ENCODE assay signal across 18 cellular contexts in the genomic region with DNA sequence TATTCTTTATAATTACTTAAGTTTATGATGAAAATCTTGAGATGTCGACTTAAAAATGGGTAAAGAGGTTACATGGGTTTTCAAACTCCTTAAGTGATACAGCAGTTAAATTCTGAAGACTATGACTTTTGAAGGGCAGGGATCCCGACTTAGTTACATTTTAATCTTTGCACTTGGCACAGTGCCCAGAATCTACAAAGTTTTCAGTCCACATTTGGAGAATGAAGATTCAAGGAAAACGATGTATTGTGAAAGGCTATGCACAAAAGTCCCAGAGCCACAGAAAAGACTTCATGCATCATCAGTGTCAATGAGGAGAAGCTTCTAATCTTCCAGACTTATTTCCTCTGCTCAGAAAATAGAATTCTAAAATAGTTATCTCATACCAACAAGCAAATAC. TPM values are rescaled to one million over a fixed set of nuclear protein-coding genes. Genes with fewer than 3 reads are reported as not detected.
DNase-seq lines count a peak whose midpoint lies in the region; ATAC-seq, FAIRE-seq and TF ChIP-seq lines count a peak whose summit lies in the region.
"Had no signal": no experiment of that assay in that cellular context is flagged by ENCODE, and none has a peak within 500 bp of the region (broad histone marks: within the 10 kb centered on the region; RNA-seq: fewer than 3 reads in every experiment).

No MANE protein-coding gene starts in this region.

- no peaks in the 10 kb centered on the region for H3K9me3 Mint-ChIP-seq in astrocyte (ENCODE audit: unreplicated experiment)
- H3K9me3 Mint-ChIP-seq: CD4-positive, alpha-beta memory T cell; HFFc6 had no signal

- no peak for DNase-seq in GM19239 (ENCODE audit: insufficient read length, low spot score)
- DNase-seq in astrocyte (ENCODE audit: low read depth), result no peak
- DNase-seq in foreskin fibroblast, result peak; percentile 3 to 4
- DNase-seq in myocyte (ENCODE audit: low read depth), result peak; percentile 7
- no peak for DNase-seq in GDM1 (lab: John Stamatoyannopoulos, UW)
- DNase-seq: BE2C; CD4-positive, alpha-beta memory T cell; HFFc6; NCI-H146; NCI-H2081 treated with DMSO at 0.1 percent for 48 hours; NCI-H446; NCI-H774; SHP77 had no signal

- no peaks in the 10 kb centered on the region for H3K79me2 ChIP-seq in astrocyte (ENCODE audit: insufficient read depth, low read length)

- no peaks in the 10 kb centered on the region for H4K20me1 ChIP-seq in astrocyte (ENCODE audit: insufficient read depth, low read length)

- no peak overlapping the region for H3K27ac Mint-ChIP-seq in astrocyte (ENCODE audit: unreplicated experiment)
- H3K27ac Mint-ChIP-seq: CD4-positive, alpha-beta memory T cell; HFFc6 had no signal

- no peaks in the 10 kb centered on the region for H3K4me1 ChIP-seq in astrocyte (ENCODE audit: insufficient read depth, low read length)
- H3K4me1 ChIP-seq: BE2C had no signal

- no peak for ATAC-seq in HG03520 (IDR thresholded peaks at IDR 0.05; ENCODE audit: unreplicated experiment)
- no peak for ATAC-seq in SK-N-SH treated with all-trans-retinoic acid at 6 μM for 48 hours
- ATAC-seq in HG02938 (IDR thresholded peaks at IDR 0.05; ENCODE audit: unreplicated experiment), result no peak
- ATAC-seq: Panc1 had no signal

- TF ChIP-seq CTCF in astrocyte (IDR thresholded peaks at IDR 0.05; ENCODE audit: insufficient read depth, low read depth, low read length) (no peak), foreskin fibroblast (IDR thresholded peaks at IDR 0.05; ENCODE audit: low read depth, low read length) (no peak)

- no peak overlapping the region for H3K4me3 Mint-ChIP-seq in astrocyte (ENCODE audit: unreplicated experiment)
- H3K4me3 Mint-ChIP-seq: CD4-positive, alpha-beta memory T cell; HFFc6 had no signal

- no peak overlapping the region for H3K4me2 ChIP-seq in astrocyte (ENCODE audit: low read length)

- H3K27me3 ChIP-seq in astrocyte (ENCODE audit: insufficient read depth, low read length), result no peaks in the 10 kb centered on the region
- H3K27me3 ChIP-seq: BE2C had no signal

- H3K4me3 ChIP-seq in astrocyte (ENCODE audit: insufficient read depth, low read depth, low read length), result no peak overlapping the region
- no peak overlapping the region for H3K4me3 ChIP-seq in foreskin fibroblast (ENCODE audit: low read depth in 1 of 2, low read length in 2 of 2)

- peak; percentile 14 for FAIRE-seq in GM19239 (lab: Jason Lieb, UNC)
- peak; percentile 5 for FAIRE-seq in astrocyte (lab: Jason Lieb, UNC)
- FAIRE-seq: H1 had no signal

- H3K27me3 Mint-ChIP-seq in astrocyte (ENCODE audit: low read depth, unreplicated experiment), result no peaks in the 10 kb centered on the region

- no peaks in the 10 kb centered on the region for H3K36me3 Mint-ChIP-seq in astrocyte (ENCODE audit: low read depth, unreplicated experiment)
- H3K36me3 Mint-ChIP-seq: CD4-positive, alpha-beta memory T cell had no signal

- no peak overlapping the region for H3K9ac ChIP-seq in astrocyte (ENCODE audit: low read length)

- no peaks in the 10 kb centered on the region for H3K36me3 ChIP-seq in astrocyte (ENCODE audit: insufficient read depth, low read length)
- H3K36me3 ChIP-seq: BE2C had no signal

- H2AFZ ChIP-seq in astrocyte (ENCODE audit: low read depth, low read length), result no peak overlapping the region

- H3K9me3 ChIP-seq in astrocyte (ENCODE audit: insufficient read depth, low read depth, low read length), result no peaks in the 10 kb centered on the region
- H3K9me3 ChIP-seq: BE2C had no signal

- no peaks in the 10 kb centered on the region for H3K4me1 Mint-ChIP-seq in astrocyte (ENCODE audit: low read depth, unreplicated experiment)
- H3K4me1 Mint-ChIP-seq: CD4-positive, alpha-beta memory T cell had no signal

- H3K27ac ChIP-seq in astrocyte (ENCODE audit: low read depth, low read length), result no peak overlapping the region

TF ChIP-seq in SK-N-SH treated with all-trans-retinoic acid at 6 μM for 48 hours, 23 proteins besides CTCF, POLR2A, EP300 and RAD21:
- no peak for TF ChIP-seq OSR1 (CRISPR knock-in tag; IDR thresholded peaks at IDR 0.05)
- no peak for TF ChIP-seq ZNF565 (CRISPR knock-in tag; conservative IDR thresholded peaks at IDR 0.05; ENCODE audit: low read depth)
- TF ChIP-seq ZNF8 (CRISPR knock-in tag; IDR thresholded peaks at IDR 0.05), result no peak
- TF ChIP-seq, protein P1, sequence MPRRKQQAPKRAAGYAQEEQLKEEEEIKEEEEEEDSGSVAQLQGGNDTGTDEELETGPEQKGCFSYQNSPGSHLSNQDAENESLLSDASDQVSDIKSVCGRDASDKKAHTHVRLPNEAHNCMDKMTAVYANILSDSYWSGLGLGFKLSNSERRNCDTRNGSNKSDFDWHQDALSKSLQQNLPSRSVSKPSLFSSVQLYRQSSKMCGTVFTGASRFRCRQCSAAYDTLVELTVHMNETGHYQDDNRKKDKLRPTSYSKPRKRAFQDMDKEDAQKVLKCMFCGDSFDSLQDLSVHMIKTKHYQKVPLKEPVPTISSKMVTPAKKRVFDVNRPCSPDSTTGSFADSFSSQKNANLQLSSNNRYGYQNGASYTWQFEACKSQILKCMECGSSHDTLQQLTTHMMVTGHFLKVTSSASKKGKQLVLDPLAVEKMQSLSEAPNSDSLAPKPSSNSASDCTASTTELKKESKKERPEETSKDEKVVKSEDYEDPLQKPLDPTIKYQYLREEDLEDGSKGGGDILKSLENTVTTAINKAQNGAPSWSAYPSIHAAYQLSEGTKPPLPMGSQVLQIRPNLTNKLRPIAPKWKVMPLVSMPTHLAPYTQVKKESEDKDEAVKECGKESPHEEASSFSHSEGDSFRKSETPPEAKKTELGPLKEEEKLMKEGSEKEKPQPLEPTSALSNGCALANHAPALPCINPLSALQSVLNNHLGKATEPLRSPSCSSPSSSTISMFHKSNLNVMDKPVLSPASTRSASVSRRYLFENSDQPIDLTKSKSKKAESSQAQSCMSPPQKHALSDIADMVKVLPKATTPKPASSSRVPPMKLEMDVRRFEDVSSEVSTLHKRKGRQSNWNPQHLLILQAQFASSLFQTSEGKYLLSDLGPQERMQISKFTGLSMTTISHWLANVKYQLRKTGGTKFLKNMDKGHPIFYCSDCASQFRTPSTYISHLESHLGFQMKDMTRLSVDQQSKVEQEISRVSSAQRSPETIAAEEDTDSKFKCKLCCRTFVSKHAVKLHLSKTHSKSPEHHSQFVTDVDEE (CRISPR knock-in tag; IDR thresholded peaks at IDR 0.05), result no peak
- no peak for TF ChIP-seq ZC3H10 (CRISPR knock-in tag; IDR thresholded peaks at IDR 0.05)
- no peak for TF ChIP-seq ZNF70 (CRISPR knock-in tag; IDR thresholded peaks at IDR 0.05)
- TF ChIP-seq RARB (CRISPR knock-in tag; IDR thresholded peaks at IDR 0.05), result no peak
- no peak for TF ChIP-seq ZFP30 (CRISPR knock-in tag; IDR thresholded peaks at IDR 0.05)

RNA-seq across cellular contexts. Expression of a gene that starts 36.3 kb away (rescaled TPM):
- total RNA-seq in astrocyte, result 1.9 and 3.0 TPM in 2 replicates
- total RNA-seq in myocyte, result 0.13 TPM in 1 of 2 replicates, not detected in the other
- polyA plus RNA-seq in myocyte (2012), result 0.04 TPM

Comparison
In these comparisons a context has a peak if more than half of its experiments do, and no peak if none do; other contexts are left out.
1. DNase-seq: peak in foreskin fibroblast (2 of 2) and myocyte (single experiment); none in GM19239 (single experiment), astrocyte (single experiment) and GDM1 (single experiment).